Comparison of ENCODE assay signal across 8 cellular contexts in the genomic region with DNA sequence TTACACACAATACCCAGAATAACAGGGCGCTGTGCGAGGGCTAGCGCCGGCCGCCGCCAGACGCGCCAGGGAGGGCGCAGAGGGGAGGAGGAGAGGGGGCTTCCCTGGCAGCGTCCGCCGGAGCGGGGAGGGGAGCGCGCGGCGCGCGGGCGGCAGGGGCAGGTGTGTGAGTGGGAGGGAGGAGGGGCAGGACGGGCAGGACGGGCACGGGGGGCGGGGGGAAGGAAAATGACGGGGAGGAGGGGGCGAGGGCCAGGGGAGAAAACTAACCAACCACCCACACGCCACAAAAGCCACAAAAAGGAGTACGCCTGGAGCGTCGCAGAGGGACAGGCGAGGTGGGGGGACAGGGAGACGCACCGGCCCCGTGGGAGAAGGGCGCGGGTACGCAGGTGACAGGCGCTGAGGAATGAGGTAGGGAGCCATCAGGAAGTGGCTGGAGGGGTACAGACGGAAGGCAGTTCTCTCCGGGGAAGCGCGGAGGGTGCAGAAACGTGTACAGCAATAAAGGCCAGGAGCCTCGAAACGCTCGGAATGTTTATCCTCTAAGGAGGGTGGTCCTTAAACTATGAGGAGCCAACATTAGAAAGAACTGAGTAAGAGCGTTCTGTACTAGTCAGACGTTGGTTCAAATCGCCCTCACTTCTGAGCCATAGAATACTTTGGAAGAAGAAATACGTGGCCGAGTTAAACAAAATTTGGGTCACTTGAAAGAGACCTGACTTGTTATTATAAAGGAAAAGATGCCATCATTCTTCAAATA. TPM values are rescaled to one million over a fixed set of nuclear protein-coding genes. Genes with fewer than 3 reads are reported as not detected.
DNase-seq lines count a peak whose midpoint lies in the region; FAIRE-seq and TF ChIP-seq lines count a peak whose summit lies in the region.

No MANE protein-coding gene starts in this region.

- peak; percentile 83 for DNase-seq in D341Med (ENCODE audit: low spot score)
- DNase-seq in LNCaP clone FGC (ENCODE audit: low read depth): no peak
- peak; percentile 56 for DNase-seq in T-helper 22 cell (ENCODE audit: low read depth)
- DNase-seq in brain microvascular endothelial cell: no peak
- DNase-seq in kidney: peak; percentile 88
- peak in 3 of 4 experiments; percentile 50 to 72 (median 52) for DNase-seq in stimulated activated CD4-positive, alpha-beta T cell treated with anti-CD3 and anti-CD28 coated beads, Interleukin-1b, Interleukin-23, amount 100 ng/mL, for 24 hours (ENCODE audit: low read depth in 4 of 4, low spot score in 1 of 4)
- no peak for DNase-seq in medulla oblongata (ENCODE audit: extremely low spot score)
- no peak for DNase-seq in GM12892 (ENCODE audit: insufficient read length)

- H3K36me3 ChIP-seq in brain microvascular endothelial cell (replicated peaks) (no peaks in the 10 kb centered on the region), kidney (ENCODE audit: control insufficient read depth in 1 of 2, insufficient read depth in 2 of 2, low read length in 2 of 2) (no peaks in the 10 kb centered on the region)

- no peak overlapping the region for H3K27ac ChIP-seq in brain microvascular endothelial cell
- H3K27ac ChIP-seq in kidney (ENCODE audit: low read depth in 2 of 2, low read length in 2 of 2): peak overlapping the region in 1 of 2 donors; percentile 80

- intact Hi-C loops in kidney (cut with DNase I): no loop called here

- TF ChIP-seq CTCF in LNCaP clone FGC (IDR thresholded peaks at IDR 0.05; ENCODE audit: control insufficient read depth, extremely low read depth, insufficient read depth) (no peak), brain microvascular endothelial cell (IDR thresholded peaks at IDR 0.05; ENCODE audit: low read depth, low read length, missing control alignments) (no peak), kidney (IDR thresholded peaks at IDR 0.05; ENCODE audit: borderline replicate concordance, extremely low read depth, insufficient read depth) (no peak)

- H3K4me1 ChIP-seq in kidney (ENCODE audit: control insufficient read depth in 1 of 2, insufficient read depth in 1 of 2, low read depth in 1 of 2, low read length in 2 of 2): peaks cover 3 to 5% of the 10 kb centered on the region in 2 donors

- H3K4me3 ChIP-seq in LNCaP clone FGC (ENCODE audit: low read depth, low read length) (peak overlapping the region; percentile 37), brain microvascular endothelial cell (ENCODE audit: low read depth, low read length) (peak overlapping the region; percentile 75), kidney (ENCODE audit: low read length in 2 of 2) (peak overlapping the region; percentile 88 to 94)

- no peaks in the 10 kb centered on the region for H3K9me3 ChIP-seq in kidney (ENCODE audit: control insufficient read depth in 1 of 2, low read length in 2 of 2)

- in situ Hi-C loops in brain microvascular endothelial cell (cut with HindIII; ENCODE audit: low pct_ligation_motif_present, low sequenced_read_pairs): no loop called here

- FAIRE-seq in kidney (lab: Jason Lieb, UNC) (no peak), GM12892 (lab: Jason Lieb, UNC) (no peak)

- peak overlapping the region; percentile 57 for H3K9ac ChIP-seq in kidney (ENCODE audit: low read length in 2 of 2)

- TF ChIP-seq POLR2A in GM12892 (IDR thresholded peaks at IDR 0.05; ENCODE audit: low read depth, low read length): no peak

- H3K27me3 ChIP-seq in brain microvascular endothelial cell (replicated peaks): no peaks in the 10 kb centered on the region

RNA-seq across cellular contexts. Expression of gene SATB1, which starts 0.7 kb away (rescaled TPM):
- total RNA-seq in kidney: 22.2 TPM
- 6.2 TPM for polyA plus RNA-seq in kidney (ENCODE audit: insufficient read depth, low read depth, low replicate concordance)
- 0.08 TPM for polyA plus RNA-seq in GM12892 (2012; ENCODE audit: missing spikeins)

Comparison
In these comparisons a context has a peak if more than half of its experiments do, and no peak if none do; other contexts are left out.
1. DNase-seq: peak in D341Med (single experiment), T-helper 22 cell (single experiment), kidney (single experiment) and stimulated activated CD4-positive, alpha-beta T cell treated with anti-CD3 and anti-CD28 coated beads, Interleukin-1b, Interleukin-23, amount 100 ng/mL, for 24 hours (3 of 4); none in LNCaP clone FGC (single experiment), brain microvascular endothelial cell (single experiment), medulla oblongata (single experiment) and GM12892 (single experiment).
2. H3K4me3 ChIP-seq: peak in every context shown above with its lines; median percentile 91 in kidney; 75 in brain microvascular endothelial cell; 37 in LNCaP clone FGC.